1 cellular context compared by ENCODE assay signal in the genomic region with DNA sequence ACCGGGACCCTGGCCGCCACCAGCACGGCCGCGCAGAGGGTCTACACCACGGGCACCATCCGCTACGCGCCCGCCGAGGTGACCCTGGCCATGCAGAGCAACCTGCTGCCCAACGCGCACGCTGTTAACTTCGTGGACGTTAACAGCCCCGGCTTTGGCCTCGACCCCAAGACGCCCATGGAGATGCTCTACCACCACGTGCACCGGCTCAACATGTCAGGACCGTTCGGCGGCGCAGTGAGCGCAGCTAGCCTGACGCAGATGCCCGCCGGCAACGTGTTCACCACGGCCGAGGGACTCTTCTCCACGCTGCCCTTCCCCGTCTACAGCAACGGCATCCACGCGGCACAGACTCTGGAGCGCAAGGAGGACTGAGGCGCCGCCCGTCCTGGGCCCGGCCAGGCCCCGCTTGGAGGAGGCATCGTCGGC.
TF ChIP-seq lines count a peak whose summit lies in the region.

No MANE protein-coding gene starts in this region.

TF ChIP-seq in H1, 55 proteins besides CTCF, POLR2A, EP300 and RAD21:
- no peak for TF ChIP-seq SIX5 (IDR thresholded peaks at IDR 0.05; ENCODE audit: low read depth, low read length)
- no peak for TF ChIP-seq CREB1 (IDR thresholded peaks at IDR 0.05)
- no peak for TF ChIP-seq SP4 (IDR thresholded peaks at IDR 0.05; ENCODE audit: low read length)
- no peak for TF ChIP-seq KDM1A (IDR thresholded peaks at IDR 0.05; ENCODE audit: borderline replicate concordance, low read length)
- TF ChIP-seq SAP30 (IDR thresholded peaks at IDR 0.05; ENCODE audit: insufficient read depth, insufficient replicate concordance, low read length) = no peak
- no peak for TF ChIP-seq FOSL1 (IDR thresholded peaks at IDR 0.05; ENCODE audit: insufficient read depth, low read depth, low read length)
TF ChIP-seq in H1: peak in this region for 0.
